Comparison of ENCODE assay signal across 1 cellular context in the genomic region with DNA sequence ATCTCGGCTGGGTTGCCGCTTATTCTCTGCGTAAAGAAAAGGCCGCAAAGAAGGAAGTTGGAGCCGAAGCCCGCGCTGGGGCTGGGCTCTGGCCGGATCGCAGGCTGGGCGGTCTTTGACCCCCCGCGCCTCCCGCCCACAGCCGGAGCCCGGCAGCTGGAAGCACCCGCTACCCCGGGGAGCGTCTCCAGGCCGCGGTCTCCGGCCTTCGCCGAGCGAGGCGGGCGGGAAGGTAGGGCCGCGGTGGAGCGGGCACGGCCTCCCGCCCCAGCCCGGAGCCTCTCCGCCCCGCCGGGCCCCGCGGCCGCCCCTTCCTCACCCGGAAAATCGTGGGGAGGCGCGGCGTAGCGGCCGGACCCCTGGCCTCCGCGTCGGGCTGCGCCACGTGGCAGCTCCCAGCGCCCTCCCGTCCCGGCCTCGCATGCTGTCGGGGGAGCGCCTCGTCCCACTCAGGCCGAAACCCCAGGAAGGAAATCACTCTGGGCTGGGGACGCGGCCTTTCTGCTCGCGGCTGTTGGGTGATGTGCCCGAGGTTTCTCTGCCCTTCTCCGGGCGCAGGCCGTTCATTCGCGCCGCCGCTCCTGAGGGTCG.
TF ChIP-seq lines count a peak whose summit lies in the region.

No MANE protein-coding gene starts in this region.

TF ChIP-seq in IMR-90, 13 proteins besides CTCF, POLR2A, EP300 and RAD21 (continued from another document):
- TF ChIP-seq RCOR1 (IDR thresholded peaks at IDR 0.05; ENCODE audit: insufficient replicate concordance, low read length) = no peak
- TF ChIP-seq CHD1 (IDR thresholded peaks at IDR 0.05; ENCODE audit: low read depth, low read length) = no peak
- no peak for TF ChIP-seq CEBPB (IDR thresholded peaks at IDR 0.05; ENCODE audit: low read depth, low read length)
- no peak for TF ChIP-seq FOS (IDR thresholded peaks at IDR 0.05; ENCODE audit: low read depth, low read length)
- TF ChIP-seq, protein P1, sequence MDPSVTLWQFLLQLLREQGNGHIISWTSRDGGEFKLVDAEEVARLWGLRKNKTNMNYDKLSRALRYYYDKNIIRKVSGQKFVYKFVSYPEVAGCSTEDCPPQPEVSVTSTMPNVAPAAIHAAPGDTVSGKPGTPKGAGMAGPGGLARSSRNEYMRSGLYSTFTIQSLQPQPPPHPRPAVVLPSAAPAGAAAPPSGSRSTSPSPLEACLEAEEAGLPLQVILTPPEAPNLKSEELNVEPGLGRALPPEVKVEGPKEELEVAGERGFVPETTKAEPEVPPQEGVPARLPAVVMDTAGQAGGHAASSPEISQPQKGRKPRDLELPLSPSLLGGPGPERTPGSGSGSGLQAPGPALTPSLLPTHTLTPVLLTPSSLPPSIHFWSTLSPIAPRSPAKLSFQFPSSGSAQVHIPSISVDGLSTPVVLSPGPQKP (IDR thresholded peaks at IDR 0.05; ENCODE audit: borderline replicate concordance, low read depth, low read length) = no peak
- TF ChIP-seq BHLHE40 (IDR thresholded peaks at IDR 0.05; ENCODE audit: low read depth, low read length) = no peak
